Comparison of ENCODE assay signal across 8 cellular contexts in genomic region chr1:17119076-17119743, GRCh38. TPM values are rescaled to one million over a fixed set of nuclear protein-coding genes. Genes with fewer than 3 reads are reported as not detected.
A peak's percentile ranks its signal among the peaks of the same experiment; 100 is the strongest.
DNase-seq lines count a peak whose midpoint lies in the region; ATAC-seq and TF ChIP-seq lines count a peak whose summit lies in the region.

TSS of gene PADI2 (minus strand) at chr1:17119451. CDS start at chr1:17119371, 80 bp downstream.

- H3K36me3 ChIP-seq in CD4-positive, alpha-beta memory T cell (ENCODE audit: insufficient read depth, low read length): no peaks in the 10 kb centered on the region
- H3K36me3 ChIP-seq in HCT116 (ENCODE audit: control insufficient read depth in 1 of 2, insufficient read depth in 2 of 2, low read length in 2 of 2): no peaks in the 10 kb centered on the region
- H3K36me3 ChIP-seq in esophagus (ENCODE audit: control insufficient read depth in 2 of 2, insufficient read depth in 2 of 2, low read length in 1 of 2): no peaks in the 10 kb centered on the region
- no peaks in the 10 kb centered on the region for H3K36me3 ChIP-seq in muscle layer of duodenum (ENCODE audit: control insufficient read depth in 1 of 2, insufficient read depth in 2 of 2, low read length in 2 of 2)

- H3K9me2 ChIP-seq in HCT116 (ENCODE audit: insufficient read depth): no peaks in the 10 kb centered on the region

- no peak for TF ChIP-seq POLR2A in HCT116 (IDR thresholded peaks at IDR 0.05; ENCODE audit: borderline replicate concordance, extremely low read depth, insufficient read depth, insufficient read length)

- POLR2A ChIA-PET in CD4-positive, alpha-beta memory T cell (lab: Charles Lee; ENCODE audit: partially characterized antibody): no interaction called here
- POLR2A ChIA-PET in HCT116 (lab: Charles Lee): no interaction called here

- H3K4me3 ChIP-seq in CD4-positive, alpha-beta memory T cell (ENCODE audit: low read length in 2 of 2): no peak within 1 kb of the TSS
- H3K4me3 ChIP-seq in HCT116 (replicated peaks in 1 of 2; ENCODE audit: low read depth in 1 of 2, low read length in 2 of 2): peak within 1 kb of the TSS in 1 of 2 experiments; percentile 45; a peak in 3 of 4 replicates
- peak within 1 kb of the TSS; percentile 17 to 29 for H3K4me3 ChIP-seq in esophagus (ENCODE audit: low read depth in 1 of 2, low read length in 2 of 2)
- peak within 1 kb of the TSS; percentile 30 to 61 for H3K4me3 ChIP-seq in muscle layer of duodenum (ENCODE audit: low read depth in 1 of 2, low read length in 2 of 2)

- no peaks in the 10 kb centered on the region for H3K36me3 Mint-ChIP-seq in CD4-positive, alpha-beta memory T cell

- H3K79me2 ChIP-seq in HCT116 (ENCODE audit: insufficient read depth, low read length): no peaks in the 10 kb centered on the region

- H3K9ac ChIP-seq in HCT116 (ENCODE audit: low read length): no peak within 1 kb of the TSS

- 2 to 3% methylated on average over 52 to 58 of the region's 58 CpGs for WGBS in esophagus, 2 donors

- peaks cover 27 to 55% of the 10 kb centered on the region in 2 donors for H3K27me3 Mint-ChIP-seq in CD4-positive, alpha-beta memory T cell

- H3K27ac Mint-ChIP-seq in CD4-positive, alpha-beta memory T cell: no peak within 1 kb of the TSS

- peaks cover 0 to 14% (median 3%) of the 10 kb centered on the region in 4 donors for H3K4me1 Mint-ChIP-seq in CD4-positive, alpha-beta memory T cell

- no peaks in the 10 kb centered on the region for H3K9me3 ChIP-seq in CD4-positive, alpha-beta memory T cell (ENCODE audit: control insufficient read depth in 1 of 2, low read length in 2 of 2)
- H3K9me3 ChIP-seq in HCT116 (ENCODE audit: control insufficient read depth in 1 of 2, insufficient read depth in 1 of 2, low read depth in 1 of 2, low read length in 2 of 2): no peaks in the 10 kb centered on the region
- H3K9me3 ChIP-seq in esophagus (ENCODE audit: control insufficient read depth in 2 of 2, insufficient read depth in 1 of 2, low read depth in 1 of 2, low read length in 1 of 2): no peaks in the 10 kb centered on the region
- H3K9me3 ChIP-seq in muscle layer of duodenum (ENCODE audit: control insufficient read depth in 1 of 2, low read length in 2 of 2): no peaks in the 10 kb centered on the region

- no TSS peak for BruUV-seq in HCT116 (replicated peaks; lab: Mats Ljungman, UMichigan)

- RAD21 ChIA-PET in HCT116 (lab: Charles Lee; ENCODE audit: low non-redundant PET in 1 of 2, low total read pairs in 2 of 2, uncharacterized antibody in 2 of 2, unreplicated experiment in 2 of 2): no interaction called here

- intact Hi-C loops in CD4-positive, alpha-beta memory T cell (cut with micrococcal nuclease): no loop called here
- intact Hi-C loops in HCT116 (cut with micrococcal nuclease): no loop called here

- H3K27me3 ChIP-seq in CD4-positive, alpha-beta memory T cell (ENCODE audit: insufficient read depth, low read length): peaks cover 12% of the 10 kb centered on the region
- H3K27me3 ChIP-seq in HCT116 (ENCODE audit: insufficient read depth, low read length): no peaks in the 10 kb centered on the region; the same call in 1 of the 2 replicates
- H3K27me3 ChIP-seq in esophagus (ENCODE audit: control insufficient read depth in 1 of 2, insufficient read depth in 2 of 2, low read length in 2 of 2): no peaks in the 10 kb centered on the region
- peaks cover 19% of the 10 kb centered on the region for H3K27me3 ChIP-seq in muscle layer of duodenum (ENCODE audit: low read depth, low read length)

- CTCF ChIA-PET in CD4-positive, alpha-beta memory T cell (lab: Charles Lee; ENCODE audit: partially characterized antibody): no interaction called here
- CTCF ChIA-PET in HCT116 (lab: Charles Lee): no interaction called here

- peak in 4 of 5 donors; percentile 19 to 25 (median 22) for DNase-seq in CD4-positive, alpha-beta memory T cell
- peak; percentile 34 for DNase-seq in HCT116 (ENCODE audit: low read depth, low spot score)
- DNase-seq in NCI-H510A treated with DMSO at 0.1 percent for 48 hours (lab: John Stamatoyannopoulos, UW): peak; percentile 73
- peak; percentile 31 for DNase-seq in activated T-cell treated with anti-CD3 and anti-CD28 coated beads for 1 hour (ENCODE audit: low read depth)
- peak; percentile 26 for DNase-seq in stimulated activated CD8-positive, alpha-beta memory T cell treated with anti-CD3 and anti-CD28 coated beads, Interleukin-7, amount 100 ng/mL, for 24 hours (ENCODE audit: low read depth)

- H2AFZ ChIP-seq in HCT116 (ENCODE audit: low read depth, low read length, poor library complexity, severe bottlenecking): no peak within 1 kb of the TSS

- H3K4me2 ChIP-seq in HCT116 (ENCODE audit: low read length): peak within 1 kb of the TSS; percentile 67

- ATAC-seq in HCT116: peak; percentile 99
- no peak for ATAC-seq in GM18519 (IDR thresholded peaks at IDR 0.05; ENCODE audit: low FRiP score, unreplicated experiment)

- no peak for TF ChIP-seq CTCF in HCT116 (IDR thresholded peaks at IDR 0.05 in 2 of 3, conservative IDR thresholded peaks at IDR 0.05 in 1 of 3; ENCODE audit: borderline replicate concordance in 1 of 3, insufficient read depth in 1 of 3, low read depth in 2 of 3, low read length in 2 of 3)

- H4K20me1 ChIP-seq in HCT116 (ENCODE audit: insufficient read depth): no peaks in the 10 kb centered on the region

- peaks cover 13% of the 10 kb centered on the region for H3K4me1 ChIP-seq in CD4-positive, alpha-beta memory T cell (ENCODE audit: insufficient read depth, low read length)
- peaks cover 0 to 13% of the 10 kb centered on the region in 2 experiments; a peak in 3 of 4 replicates for H3K4me1 ChIP-seq in HCT116 (ENCODE audit: control insufficient read depth in 1 of 2, insufficient read depth in 2 of 2, low read length in 2 of 2)
- peaks cover 3 to 4% of the 10 kb centered on the region in 2 donors for H3K4me1 ChIP-seq in esophagus (ENCODE audit: control insufficient read depth in 2 of 2, insufficient read depth in 2 of 2, low read length in 1 of 2)
- H3K4me1 ChIP-seq in muscle layer of duodenum (ENCODE audit: control insufficient read depth in 1 of 2, insufficient read depth in 2 of 2, low read length in 2 of 2): peaks cover 0 to 22% of the 10 kb centered on the region in 2 donors

- H3K27ac ChIP-seq in CD4-positive, alpha-beta memory T cell (ENCODE audit: low read depth, low read length): no peak within 1 kb of the TSS
- H3K27ac ChIP-seq in HCT116 (ENCODE audit: low read depth, low read length) (no peak within 1 kb of the TSS), esophagus (ENCODE audit: low read depth in 2 of 2, low read length in 1 of 2) (no peak within 1 kb of the TSS), muscle layer of duodenum (ENCODE audit: low read length) (no peak within 1 kb of the TSS)

- TF ChIP-seq RAD21 in HCT116 (IDR thresholded peaks at IDR 0.05; ENCODE audit: low read depth): no peak

- H3K9me3 Mint-ChIP-seq in CD4-positive, alpha-beta memory T cell: no peaks in the 10 kb centered on the region

- H3K4me3 Mint-ChIP-seq in CD4-positive, alpha-beta memory T cell: peak within 1 kb of the TSS in 5 of 8 donors; percentile 39 to 71 (median 64)

TF ChIP-seq in HCT116, 20 proteins besides CTCF, POLR2A, EP300 and RAD21:
- TF ChIP-seq POLR2AphosphoS5 (IDR thresholded peaks at IDR 0.05; ENCODE audit: low read depth, low read length) (peak; percentile 40; the same call in 1 of the 2 replicates), SP1 (IDR thresholded peaks at IDR 0.05; ENCODE audit: low read depth) (peak; percentile 72), EZH2phosphoT487 (IDR thresholded peaks at IDR 0.05; ENCODE audit: borderline replicate concordance) (no peak)

RNA-seq across cellular contexts. Expression of gene PADI2, which starts in this region (rescaled TPM):
- total RNA-seq in CD4-positive, alpha-beta memory T cell: under 1 TPM in 1 of 2 experiments, not detected in 1; 0.14 TPM
- polyA plus RNA-seq in CD4-positive, alpha-beta memory T cell: not detected
- 2.7 TPM for total RNA-seq in HCT116 (2021; ENCODE audit: unreplicated experiment)
- polyA plus RNA-seq in HCT116 (2012): 2.4 and 2.9 TPM in 2 replicates
- under 1 TPM; 0.43 to 0.58 TPM for polyA plus RNA-seq in esophagus

Comparison
In these comparisons a context has a peak if more than half of its experiments do, and no peak if none do; other contexts are left out.
1. Peak in DNase-seq in CD4-positive, alpha-beta memory T cell; RNA of the gene not detected or under 1 TPM.
2. DNase-seq: peak in every context shown above with its lines; median percentile 73 in NCI-H510A treated with DMSO at 0.1 percent for 48 hours; 34 in HCT116; 31 in activated T-cell treated with anti-CD3 and anti-CD28 coated beads for 1 hour; 26 in stimulated activated CD8-positive, alpha-beta memory T cell treated with anti-CD3 and anti-CD28 coated beads, Interleukin-7, amount 100 ng/mL, for 24 hours; 22 in CD4-positive, alpha-beta memory T cell.
3. H3K4me3 ChIP-seq: peak in esophagus (2 of 2) and muscle layer of duodenum (2 of 2); none in CD4-positive, alpha-beta memory T cell (0 of 2).